ENCODE assay signal across 20 cellular contexts in the genomic region with DNA sequence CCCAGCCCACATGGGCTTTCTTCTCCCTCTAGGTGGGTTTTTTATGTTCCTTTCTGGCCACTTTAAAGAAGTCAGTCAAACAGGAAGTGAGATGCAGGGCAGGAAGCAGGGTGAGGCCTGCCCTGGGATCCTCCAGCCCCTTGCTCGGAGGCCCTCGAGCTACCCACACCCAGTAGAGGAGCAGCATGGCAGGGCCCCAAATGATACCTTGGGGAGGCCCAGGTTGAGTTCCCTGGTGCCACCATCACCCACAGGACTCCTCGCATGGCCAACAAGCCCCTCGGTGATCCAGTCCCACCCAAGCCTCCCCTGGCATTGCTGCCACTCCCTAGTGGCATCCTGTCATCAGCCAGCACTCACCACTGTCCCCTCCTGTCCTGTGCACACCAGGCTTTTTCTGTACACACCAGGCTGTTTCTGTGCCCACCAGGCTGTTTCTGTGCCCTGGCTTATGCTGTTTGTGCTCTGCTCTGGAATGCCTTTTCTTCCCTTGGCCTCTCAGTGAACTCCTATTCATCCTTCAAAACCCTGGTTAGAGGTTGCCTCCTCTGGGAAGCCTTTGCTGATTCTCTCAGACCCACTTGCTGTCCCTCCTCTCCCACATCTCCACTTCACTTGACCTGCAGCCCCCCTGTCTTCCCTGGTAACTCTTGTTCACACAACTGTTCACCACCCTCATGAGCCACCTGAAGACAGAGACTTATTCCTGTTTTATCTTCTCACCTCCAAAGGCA. TPM values are rescaled to one million over a fixed set of nuclear protein-coding genes. Genes with fewer than 3 reads are reported as not detected.
DNase-seq lines count a peak whose midpoint lies in the region; ATAC-seq, FAIRE-seq and TF ChIP-seq lines count a peak whose summit lies in the region.
"Had no signal": no experiment of that assay in that cellular context is flagged by ENCODE, and none has a peak within 500 bp of the region (broad histone marks: within the 10 kb centered on the region; RNA-seq: fewer than 3 reads in every experiment).

No MANE protein-coding gene starts in this region.

- peaks cover 0 to 3% of the 10 kb centered on the region in 2 experiments; a peak in 1 of 5 replicates for H3K27me3 ChIP-seq in HepG2 (ENCODE audit: control insufficient read depth in 1 of 2, insufficient read depth in 2 of 2, low read length in 2 of 2)
- H3K27me3 ChIP-seq in right lobe of liver, result no peaks in the 10 kb centered on the region
- H3K27me3 ChIP-seq in NT2/D1 (ENCODE audit: insufficient read depth, insufficient read length), result no peaks in the 10 kb centered on the region
- H3K27me3 ChIP-seq: esophagus squamous epithelium, tibial artery had no signal

- H3K4me3 Mint-ChIP-seq in chondrocyte (ENCODE audit: unreplicated experiment) (no peak overlapping the region), type B pancreatic cell (no peak overlapping the region)
- H3K4me3 Mint-ChIP-seq: B cell had no signal

- no peak overlapping the region; the same call in 1 of the 2 replicates for H3K4me2 ChIP-seq in HepG2 (ENCODE audit: low read depth, low read length)

- FAIRE-seq in HepG2 (lab: Jason Lieb, UNC), result no peak

- BruUV-seq in HepG2 (replicated peaks; lab: Mats Ljungman, UMichigan), result no TSS peak

- no peak overlapping the region for H2AFZ ChIP-seq in HepG2 (ENCODE audit: low read length)

- H3K4me3 ChIP-seq in HepG2 (replicated peaks in 1 of 3; ENCODE audit: insufficient read depth in 1 of 3, low read depth in 2 of 3, low read length in 3 of 3), result no peak overlapping the region
- H3K4me3 ChIP-seq in right lobe of liver, result no peak overlapping the region
- no peak overlapping the region for H3K4me3 ChIP-seq in NT2/D1 (ENCODE audit: insufficient read length, low read depth)
- H3K4me3 ChIP-seq: esophagus squamous epithelium, tibial artery had no signal

- H3K9me3 Mint-ChIP-seq in chondrocyte (ENCODE audit: low read depth) (no peaks in the 10 kb centered on the region), type B pancreatic cell (no peaks in the 10 kb centered on the region)

- no peak overlapping the region for H3K27ac Mint-ChIP-seq in chondrocyte (ENCODE audit: unreplicated experiment)
- H3K27ac Mint-ChIP-seq in type B pancreatic cell, result peak overlapping the region; percentile 55
- H3K27ac Mint-ChIP-seq: B cell had no signal

- TF ChIP-seq RAD21 in HepG2 (CRISPR knock-in tag; IDR thresholded peaks at IDR 0.05), result no peak

- no peak for TF ChIP-seq POLR2A in HepG2 (IDR thresholded peaks at IDR 0.05; ENCODE audit: insufficient read depth in 1 of 2, low read depth in 2 of 2, low read length in 2 of 2)
- no peak for TF ChIP-seq POLR2A in right lobe of liver (IDR thresholded peaks at IDR 0.05)

- no peak overlapping the region for H3K9ac ChIP-seq in HepG2 (ENCODE audit: insufficient read depth, low read depth, low read length)
- H3K9ac ChIP-seq in NT2/D1 (ENCODE audit: insufficient read length, low read depth), result peak overlapping the region; percentile 8

- POLR2A ChIA-PET in HepG2 (lab: Yijun Ruan, JAX), result no interaction called here

- no peak for ATAC-seq in HepG2
- no peak for ATAC-seq in right lobe of liver
- ATAC-seq: left cardiac atrium had no signal

- H3K27ac ChIP-seq in HepG2 (ENCODE audit: extremely low read length, insufficient read depth, low read length) (no peak overlapping the region), right lobe of liver (no peak overlapping the region)
- H3K27ac ChIP-seq: esophagus squamous epithelium, tibial artery, VCaP had no signal

- H3K79me2 ChIP-seq in HepG2 (ENCODE audit: insufficient read depth, low read length), result no peaks in the 10 kb centered on the region

- intact Hi-C loops in HepG2 (cut with micrococcal nuclease; ENCODE audit: unreplicated experiment), result no loop called here
- intact Hi-C loops in right lobe of liver (cut with DNase I), result no loop called here

- H3K4me1 Mint-ChIP-seq in chondrocyte (ENCODE audit: low read depth) (peaks cover 7% of the 10 kb centered on the region), type B pancreatic cell (ENCODE audit: unreplicated experiment) (peaks cover 27% of the 10 kb centered on the region)

- TF ChIP-seq CTCF in HepG2 (CRISPR knock-in tag; IDR thresholded peaks at IDR 0.05), result no peak
- no peak for TF ChIP-seq CTCF in right lobe of liver (IDR thresholded peaks at IDR 0.05)
- no peak for TF ChIP-seq CTCF in chondrocyte (IDR thresholded peaks at IDR 0.05)
- no peak for TF ChIP-seq CTCF in type B pancreatic cell (conservative IDR thresholded peaks at IDR 0.05)

- no peaks in the 10 kb centered on the region for H4K20me1 ChIP-seq in HepG2 (ENCODE audit: insufficient read depth, low read length)

- H3K36me3 Mint-ChIP-seq in chondrocyte (ENCODE audit: low read depth) (no peaks in the 10 kb centered on the region), type B pancreatic cell (no peaks in the 10 kb centered on the region)

- in situ Hi-C loops in HepG2 (cut with HindIII; ENCODE audit: extremely low pct_ligation_motif_present, low pct_unique_long_range_greater_than_20kb), result no loop called here

- DNase-seq in HepG2 (ENCODE audit: low spot score) (no peak), right lobe of liver (no peak), NT2/D1 (ENCODE audit: low read depth, low spot score) (no peak), chondrocyte (ENCODE audit: low spot score) (peak; percentile 64), type B pancreatic cell (ENCODE audit: extremely low spot score, unreplicated experiment) (no peak), AG08395 (ENCODE audit: low spot score) (no peak), cerebellar cortex (ENCODE audit: low spot score) (no peak)
- DNase-seq in stimulated activated CD4-positive, alpha-beta T cell treated with anti-CD3 and anti-CD28 coated beads, Interleukin-12 subunit alpha, Interleukin-12 subunit beta, amount 100 ng/mL, for 4 hours, result no peak
- DNase-seq: cortex of kidney; DMS79; esophagus squamous epithelium; left cardiac atrium; NCI-H1092; NCI-H2171 treated with DMSO at 0.1 percent for 48 hours; NK-92 treated with Interleukin-12 subunit alpha and Interleukin-12 subunit beta, amount 100 ng/mL, for 24 hours; tibial artery had no signal

- no peak for TF ChIP-seq EP300 in HepG2 (IDR thresholded peaks at IDR 0.05; ENCODE audit: low read depth in 2 of 2, low read length in 2 of 2)
- TF ChIP-seq EP300 in HepG2 (CRISPR knock-in tag; IDR thresholded peaks at IDR 0.05; ENCODE audit: borderline replicate concordance), result no peak

- H3K36me3 ChIP-seq in HepG2 (replicated peaks in 1 of 2; ENCODE audit: control insufficient read depth in 1 of 2, insufficient read depth in 2 of 2, low read length in 2 of 2), result no peaks in the 10 kb centered on the region
- no peaks in the 10 kb centered on the region for H3K36me3 ChIP-seq in right lobe of liver
- no peaks in the 10 kb centered on the region for H3K36me3 ChIP-seq in NT2/D1 (ENCODE audit: insufficient read depth, insufficient read length, low read length)
- H3K36me3 ChIP-seq: esophagus squamous epithelium, tibial artery had no signal

- CTCF ChIA-PET in HepG2 (lab: Yijun Ruan, JAX; ENCODE audit: low intra/inter-chr PET ratio, low total read pairs), result no interaction called here

- H3K9me3 ChIP-seq in HepG2 (ENCODE audit: low read length), result no peaks in the 10 kb centered on the region
- no peaks in the 10 kb centered on the region for H3K9me3 ChIP-seq in right lobe of liver
- no peaks in the 10 kb centered on the region for H3K9me3 ChIP-seq in NT2/D1 (ENCODE audit: insufficient read depth, low read length)
- H3K9me3 ChIP-seq: esophagus squamous epithelium, tibial artery had no signal

- peaks cover 64% of the 10 kb centered on the region for H3K4me1 ChIP-seq in HepG2 (ENCODE audit: insufficient read depth, low read length)
- no peaks in the 10 kb centered on the region for H3K4me1 ChIP-seq in right lobe of liver
- H3K4me1 ChIP-seq in NT2/D1 (ENCODE audit: insufficient read depth, insufficient read length), result peaks cover 11% of the 10 kb centered on the region
- H3K4me1 ChIP-seq: esophagus squamous epithelium, tibial artery had no signal

- peaks cover 5% of the 10 kb centered on the region for H3K27me3 Mint-ChIP-seq in chondrocyte (ENCODE audit: low read depth)
- peaks cover 3% of the 10 kb centered on the region for H3K27me3 Mint-ChIP-seq in type B pancreatic cell
- H3K27me3 Mint-ChIP-seq: B cell had no signal

- 100% methylated on average over 2 of the region's 4 CpGs for WGBS in HepG2 (ENCODE audit: low lambda C conversion rate)
- WGBS in right lobe of liver (ENCODE audit: insufficient coverage, low coverage, low lambda C conversion rate, missing lambda C conversion rate), result no CpG with 5 or more reads among the region's 4 CpGs

RNA-seq across cellular contexts. Expression of a gene that starts 3.1 kb away (rescaled TPM):
- total RNA-seq in HepG2 (2016; rRNA removed; fragmentation: Illumina TruSeq; extraction: Trizol), result 1.0 and 2.5 TPM in 2 replicates
- total RNA-seq in HepG2 (2016; cell fraction: cytosol; rRNA removed; fragmentation: Illumina TruSeq; extraction: Trizol; ENCODE audit: low read depth), result 0.40 and 0.53 TPM in 2 replicates
- 1.1 and 2.4 TPM in 2 replicates for total RNA-seq in HepG2 (2016; cell fraction: insoluble cytoplasmic fraction; rRNA removed; fragmentation: Illumina TruSeq; extraction: Trizol)
- total RNA-seq in HepG2 (2016; cell fraction: membrane; rRNA removed; fragmentation: Illumina TruSeq; extraction: Trizol), result 1.1 and 1.3 TPM in 2 replicates
- total RNA-seq in HepG2 (2016; cell fraction: nucleus; rRNA removed; fragmentation: Illumina TruSeq; extraction: Trizol), result 1.8 and 2.0 TPM in 2 replicates
- 1.9 and 2.1 TPM in 2 replicates for polyA plus RNA-seq in HepG2 (2011; rRNA removed)
- 1.9 and 2.2 TPM in 2 replicates for polyA plus RNA-seq in HepG2 (2011; cell fraction: cytosol; rRNA removed)
- polyA plus RNA-seq in HepG2 (2011; cell fraction: nucleus; rRNA removed), result 1.7 and 1.8 TPM in 2 replicates
- polyA plus RNA-seq in HepG2 (2012), result 1.7 and 2.1 TPM in 2 replicates
- polyA plus RNA-seq in HepG2 (2016; cell fraction: cytosol; fragmentation: Illumina TruSeq; extraction: Trizol; ENCODE audit: low read depth), result 0.24 and 0.38 TPM in 2 replicates
- 1.1 and 1.2 TPM in 2 replicates for polyA plus RNA-seq in HepG2 (2016; cell fraction: insoluble cytoplasmic fraction; fragmentation: Illumina TruSeq; extraction: Trizol; ENCODE audit: low read depth)
- 0.70 and 0.73 TPM in 2 replicates for polyA plus RNA-seq in HepG2 (2016; cell fraction: membrane; fragmentation: Illumina TruSeq; extraction: Trizol; ENCODE audit: low read depth)
- polyA plus RNA-seq in HepG2 (2016; cell fraction: nucleus; fragmentation: Illumina TruSeq; extraction: Trizol; ENCODE audit: insufficient read depth, low read depth), result 2.8 and 3.2 TPM in 2 replicates
- polyA minus RNA-seq in HepG2 (2011; rRNA and poly(A)+ RNA removed; ENCODE audit: low replicate concordance), result 9.7 TPM in 1 of 2 replicates, not detected in the other
- 2.4 and 3.0 TPM in 2 replicates for polyA minus RNA-seq in HepG2 (2011; cell fraction: cytosol; rRNA and poly(A)+ RNA removed)
- polyA minus RNA-seq in HepG2 (2011; cell fraction: nucleus; rRNA and poly(A)+ RNA removed), result 0.64 and 0.99 TPM in 2 replicates
- under 1 TPM in 5 of 6 experiments, not detected in 1; 0.07 to 0.18 (median 0.12) TPM for total RNA-seq in right lobe of liver
- total RNA-seq in chondrocyte, result 0.12 TPM in 1 of 3 replicates, not detected in the others
- total RNA-seq in type B pancreatic cell (ENCODE audit: low replicate concordance), result 2.6 and 7.9 TPM in 2 replicates
- total RNA-seq: B cell, SK-MEL-5 had no signal

RNA-seq across cellular contexts. Expression of a gene that starts 8.4 kb away (rescaled TPM):
- total RNA-seq in HepG2 (2016; rRNA removed; fragmentation: Illumina TruSeq; extraction: Trizol) (not detected in 2 replicates), right lobe of liver (not detected), chondrocyte (0.40 to 0.49 TPM in 2 of 3 replicates, not detected in the other), type B pancreatic cell (ENCODE audit: low replicate concordance) (not detected in 2 replicates)
- total RNA-seq in HepG2 (2016; cell fraction: cytosol; rRNA removed; fragmentation: Illumina TruSeq; extraction: Trizol; ENCODE audit: low read depth), result not detected in 2 replicates
- total RNA-seq in HepG2 (2016; cell fraction: insoluble cytoplasmic fraction; rRNA removed; fragmentation: Illumina TruSeq; extraction: Trizol), result not detected in 2 replicates
- not detected in 2 replicates for total RNA-seq in HepG2 (2016; cell fraction: membrane; rRNA removed; fragmentation: Illumina TruSeq; extraction: Trizol)
- not detected in 2 replicates for total RNA-seq in HepG2 (2016; cell fraction: nucleus; rRNA removed; fragmentation: Illumina TruSeq; extraction: Trizol)
- 0.16 and 0.26 TPM in 2 replicates for polyA plus RNA-seq in HepG2 (2011; rRNA removed)
- polyA plus RNA-seq in HepG2 (2011; cell fraction: cytosol; rRNA removed), result 0.05 and 0.25 TPM in 2 replicates
- polyA plus RNA-seq in HepG2 (2011; cell fraction: nucleus; rRNA removed), result 0.82 and 1.1 TPM in 2 replicates
- not detected in 2 replicates for polyA plus RNA-seq in HepG2 (2012)
- polyA plus RNA-seq in HepG2 (2016; cell fraction: cytosol; fragmentation: Illumina TruSeq; extraction: Trizol; ENCODE audit: low read depth), result not detected in 2 replicates
- not detected in 2 replicates for polyA plus RNA-seq in HepG2 (2016; cell fraction: insoluble cytoplasmic fraction; fragmentation: Illumina TruSeq; extraction: Trizol; ENCODE audit: low read depth)
- polyA plus RNA-seq in HepG2 (2016; cell fraction: membrane; fragmentation: Illumina TruSeq; extraction: Trizol; ENCODE audit: low read depth), result not detected in 2 replicates
- polyA plus RNA-seq in HepG2 (2016; cell fraction: nucleus; fragmentation: Illumina TruSeq; extraction: Trizol; ENCODE audit: insufficient read depth, low read depth), result not detected in 2 replicates
- not detected in 2 replicates for polyA minus RNA-seq in HepG2 (2011; rRNA and poly(A)+ RNA removed; ENCODE audit: low replicate concordance)
- not detected in 2 replicates for polyA minus RNA-seq in HepG2 (2011; cell fraction: cytosol; rRNA and poly(A)+ RNA removed)
- polyA minus RNA-seq in HepG2 (2011; cell fraction: nucleus; rRNA and poly(A)+ RNA removed), result not detected in 2 replicates
- total RNA-seq: aorta, B cell, esophagus squamous epithelium, left cardiac atrium, SK-MEL-5 had no signal
- polyA plus RNA-seq: aorta had no signal

RNA-seq across cellular contexts. Expression of a gene that starts 17.0 kb away (rescaled TPM):
- 37.6 and 46.6 TPM in 2 replicates for total RNA-seq in HepG2 (2016; rRNA removed; fragmentation: Illumina TruSeq; extraction: Trizol)
- 9.1 and 11.2 TPM in 2 replicates for total RNA-seq in HepG2 (2016; cell fraction: cytosol; rRNA removed; fragmentation: Illumina TruSeq; extraction: Trizol; ENCODE audit: low read depth)
- 39.4 and 39.7 TPM in 2 replicates for total RNA-seq in HepG2 (2016; cell fraction: insoluble cytoplasmic fraction; rRNA removed; fragmentation: Illumina TruSeq; extraction: Trizol)
- 22.6 and 23.6 TPM in 2 replicates for total RNA-seq in HepG2 (2016; cell fraction: membrane; rRNA removed; fragmentation: Illumina TruSeq; extraction: Trizol)
- total RNA-seq in HepG2 (2016; cell fraction: nucleus; rRNA removed; fragmentation: Illumina TruSeq; extraction: Trizol), result 28.6 and 33.4 TPM in 2 replicates
- 33.8 and 34.4 TPM in 2 replicates for polyA plus RNA-seq in HepG2 (2011; rRNA removed)
- 20.2 and 30.1 TPM in 2 replicates for polyA plus RNA-seq in HepG2 (2011; cell fraction: cytosol; rRNA removed)
- polyA plus RNA-seq in HepG2 (2011; cell fraction: nucleus; rRNA removed), result 36.2 and 51.2 TPM in 2 replicates
- 25.4 and 41.0 TPM in 2 replicates for polyA plus RNA-seq in HepG2 (2012)
- polyA plus RNA-seq in HepG2 (2016; cell fraction: cytosol; fragmentation: Illumina TruSeq; extraction: Trizol; ENCODE audit: low read depth), result 24.5 and 27.7 TPM in 2 replicates
- 95.3 and 116 TPM in 2 replicates for polyA plus RNA-seq in HepG2 (2016; cell fraction: insoluble cytoplasmic fraction; fragmentation: Illumina TruSeq; extraction: Trizol; ENCODE audit: low read depth)
- polyA plus RNA-seq in HepG2 (2016; cell fraction: membrane; fragmentation: Illumina TruSeq; extraction: Trizol; ENCODE audit: low read depth), result 36.9 and 39.7 TPM in 2 replicates
- polyA plus RNA-seq in HepG2 (2016; cell fraction: nucleus; fragmentation: Illumina TruSeq; extraction: Trizol; ENCODE audit: insufficient read depth, low read depth), result 84.0 and 92.6 TPM in 2 replicates
- 28.0 and 49.7 TPM in 2 replicates for polyA minus RNA-seq in HepG2 (2011; rRNA and poly(A)+ RNA removed; ENCODE audit: low replicate concordance)
- 12.4 and 17.5 TPM in 2 replicates for polyA minus RNA-seq in HepG2 (2011; cell fraction: cytosol; rRNA and poly(A)+ RNA removed)
- polyA minus RNA-seq in HepG2 (2011; cell fraction: nucleus; rRNA and poly(A)+ RNA removed), result 11.7 and 14.2 TPM in 2 replicates
- total RNA-seq in right lobe of liver, result 10 to 100 TPM in 2 of 6 experiments, 1 to 10 TPM in 4; 4.9 to 17.8 (median 8.6) TPM
- 16.6 to 18.6 TPM (median 17.7 TPM) in 3 replicates for total RNA-seq in chondrocyte
- total RNA-seq in type B pancreatic cell (ENCODE audit: low replicate concordance), result 25.2 and 31.1 TPM in 2 replicates

RNA-seq across cellular contexts. Expression of a gene that starts 47.5 kb away (rescaled TPM):
- 91.1 and 115 TPM in 2 replicates for total RNA-seq in HepG2 (2016; rRNA removed; fragmentation: Illumina TruSeq; extraction: Trizol)
- total RNA-seq in HepG2 (2016; cell fraction: cytosol; rRNA removed; fragmentation: Illumina TruSeq; extraction: Trizol; ENCODE audit: low read depth), result 16.1 and 16.4 TPM in 2 replicates
- 93.5 and 104 TPM in 2 replicates for total RNA-seq in HepG2 (2016; cell fraction: insoluble cytoplasmic fraction; rRNA removed; fragmentation: Illumina TruSeq; extraction: Trizol)
- total RNA-seq in HepG2 (2016; cell fraction: membrane; rRNA removed; fragmentation: Illumina TruSeq; extraction: Trizol), result 37.9 and 40.5 TPM in 2 replicates
- total RNA-seq in HepG2 (2016; cell fraction: nucleus; rRNA removed; fragmentation: Illumina TruSeq; extraction: Trizol), result 52.4 and 56.0 TPM in 2 replicates
- 25.0 and 27.4 TPM in 2 replicates for polyA plus RNA-seq in HepG2 (2011; rRNA removed)
- polyA plus RNA-seq in HepG2 (2011; cell fraction: cytosol; rRNA removed), result 19.8 and 29.8 TPM in 2 replicates
- 32.6 and 32.8 TPM in 2 replicates for polyA plus RNA-seq in HepG2 (2011; cell fraction: nucleus; rRNA removed)
- polyA plus RNA-seq in HepG2 (2012), result 56.0 and 62.2 TPM in 2 replicates
- 14.7 and 16.9 TPM in 2 replicates for polyA plus RNA-seq in HepG2 (2016; cell fraction: cytosol; fragmentation: Illumina TruSeq; extraction: Trizol; ENCODE audit: low read depth)
- 125 and 138 TPM in 2 replicates for polyA plus RNA-seq in HepG2 (2016; cell fraction: insoluble cytoplasmic fraction; fragmentation: Illumina TruSeq; extraction: Trizol; ENCODE audit: low read depth)
- 33.6 and 36.5 TPM in 2 replicates for polyA plus RNA-seq in HepG2 (2016; cell fraction: membrane; fragmentation: Illumina TruSeq; extraction: Trizol; ENCODE audit: low read depth)
- 76.8 and 76.9 TPM in 2 replicates for polyA plus RNA-seq in HepG2 (2016; cell fraction: nucleus; fragmentation: Illumina TruSeq; extraction: Trizol; ENCODE audit: insufficient read depth, low read depth)
- polyA minus RNA-seq in HepG2 (2011; rRNA and poly(A)+ RNA removed; ENCODE audit: low replicate concordance), result 52.3 and 71.1 TPM in 2 replicates
- 22.3 and 28.6 TPM in 2 replicates for polyA minus RNA-seq in HepG2 (2011; cell fraction: cytosol; rRNA and poly(A)+ RNA removed)
- 33.5 and 39.2 TPM in 2 replicates for polyA minus RNA-seq in HepG2 (2011; cell fraction: nucleus; rRNA and poly(A)+ RNA removed)
- 10 to 100 TPM; 45.5 to 82.6 (median 48.3) TPM for total RNA-seq in right lobe of liver
- total RNA-seq in chondrocyte, result 48.4 to 51.3 TPM (median 48.6 TPM) in 3 replicates
- 105 and 120 TPM in 2 replicates for total RNA-seq in type B pancreatic cell (ENCODE audit: low replicate concordance)

RNA-seq across cellular contexts. Expression of a gene that starts 55.1 kb away (rescaled TPM):
- total RNA-seq in HepG2 (2016; rRNA removed; fragmentation: Illumina TruSeq; extraction: Trizol), result 10.7 and 18.0 TPM in 2 replicates
- 4.0 TPM in 2 replicates for total RNA-seq in HepG2 (2016; cell fraction: cytosol; rRNA removed; fragmentation: Illumina TruSeq; extraction: Trizol; ENCODE audit: low read depth)
- 10.2 and 18.3 TPM in 2 replicates for total RNA-seq in HepG2 (2016; cell fraction: insoluble cytoplasmic fraction; rRNA removed; fragmentation: Illumina TruSeq; extraction: Trizol)
- 8.4 and 9.5 TPM in 2 replicates for total RNA-seq in HepG2 (2016; cell fraction: membrane; rRNA removed; fragmentation: Illumina TruSeq; extraction: Trizol)
- 14.1 and 14.6 TPM in 2 replicates for total RNA-seq in HepG2 (2016; cell fraction: nucleus; rRNA removed; fragmentation: Illumina TruSeq; extraction: Trizol)
- polyA plus RNA-seq in HepG2 (2011; rRNA removed), result 7.7 and 12.2 TPM in 2 replicates
- 9.5 and 10.2 TPM in 2 replicates for polyA plus RNA-seq in HepG2 (2011; cell fraction: cytosol; rRNA removed)
- polyA plus RNA-seq in HepG2 (2011; cell fraction: nucleus; rRNA removed), result 5.5 and 8.4 TPM in 2 replicates
- polyA plus RNA-seq in HepG2 (2012), result 12.8 and 19.4 TPM in 2 replicates
- polyA plus RNA-seq in HepG2 (2016; cell fraction: cytosol; fragmentation: Illumina TruSeq; extraction: Trizol; ENCODE audit: low read depth), result 3.7 TPM in 2 replicates
- polyA plus RNA-seq in HepG2 (2016; cell fraction: insoluble cytoplasmic fraction; fragmentation: Illumina TruSeq; extraction: Trizol; ENCODE audit: low read depth), result 12.7 and 13.2 TPM in 2 replicates
- 8.3 and 10.0 TPM in 2 replicates for polyA plus RNA-seq in HepG2 (2016; cell fraction: membrane; fragmentation: Illumina TruSeq; extraction: Trizol; ENCODE audit: low read depth)
- 29.4 and 33.0 TPM in 2 replicates for polyA plus RNA-seq in HepG2 (2016; cell fraction: nucleus; fragmentation: Illumina TruSeq; extraction: Trizol; ENCODE audit: insufficient read depth, low read depth)
- polyA minus RNA-seq in HepG2 (2011; rRNA and poly(A)+ RNA removed; ENCODE audit: low replicate concordance), result 9.0 and 55.3 TPM in 2 replicates
- polyA minus RNA-seq in HepG2 (2011; cell fraction: cytosol; rRNA and poly(A)+ RNA removed), result 5.5 and 9.1 TPM in 2 replicates
- polyA minus RNA-seq in HepG2 (2011; cell fraction: nucleus; rRNA and poly(A)+ RNA removed), result 2.2 and 4.5 TPM in 2 replicates
- 10 to 100 TPM; 29.0 to 40.9 (median 34.1) TPM for total RNA-seq in right lobe of liver
- total RNA-seq in chondrocyte, result 97.0 to 124 TPM (median 104 TPM) in 3 replicates
- total RNA-seq in type B pancreatic cell (ENCODE audit: low replicate concordance), result 83.0 and 97.5 TPM in 2 replicates
